ENCODE assay signal across 8 cellular contexts in genomic region chr3:47163990-47164848, GRCh38. TPM values are rescaled to one million over a fixed set of nuclear protein-coding genes. Genes with fewer than 3 reads are reported as not detected.
A peak's percentile ranks its signal among the peaks of the same experiment; 100 is the strongest.
DNase-seq lines count a peak whose midpoint lies in the region; ATAC-seq and TF ChIP-seq lines count a peak whose summit lies in the region.

TSS of gene SETD2 (minus strand) at chr3:47164113. CDS start at chr3:47163924, 189 bp downstream.

- peaks cover 28% of the 10 kb centered on the region for H3K4me1 ChIP-seq in adipocyte (ENCODE audit: control insufficient read depth, insufficient read depth, low read length)
- peaks cover 15 to 44% (median 36%) of the 10 kb centered on the region in 4 donors for H3K4me1 ChIP-seq in transverse colon

- intact Hi-C loops in cardiac septum (cut with DNase I) (loop anchor here (2.0 to 10.0 kb wide), 4 partner anchors 119 to 239 kb away; partner anchors contain the start of genes CCDC12, KIF9, KLHL18 and NBEAL2), transverse colon (cut with DNase I; ENCODE audit: low total_unique reads) (loop anchor here (10.0 kb wide), 1 partner anchor 159 kb away; no protein-coding TSS in a partner anchor)

- H3K9me3 ChIP-seq in adipocyte (ENCODE audit: control insufficient read depth, low read length) (no peaks in the 10 kb centered on the region), transverse colon (no peaks in the 10 kb centered on the region)

- WGBS in transverse colon (ENCODE audit: low coverage in 1 of 2), 2 donors = 0% methylated on average over 50 of the region's 96 CpGs; no CpG with 5 or more reads in 1 of the 2 donors

- H3K4me3 ChIP-seq in adipocyte (ENCODE audit: low read length) (peak within 1 kb of the TSS; percentile 96), transverse colon (peak within 1 kb of the TSS; percentile 84 to 97 (median 92))

- in situ Hi-C loops in transverse colon (cut with MboI; ENCODE audit: low pct_ligation_motif_present in 1 of 4, low pct_unique_long_range_greater_than_20kb in 1 of 4, low sequenced_read_pairs in 3 of 4) = loop anchor here in 1 of 4 donors (25.0 kb wide), 1 partner anchor 152 kb away; no protein-coding TSS in a partner anchor

- peak; percentile 82 for DNase-seq in NCI-H1092 treated with DMSO at 0.1 percent for 48 hours (lab: John Stamatoyannopoulos, UW)
- DNase-seq in T follicular helper cell (ENCODE audit: low read depth) = peak; percentile 77
- peak; percentile 97 for DNase-seq in adipocyte (ENCODE audit: low read depth)
- DNase-seq in cardiac septum (ENCODE audit: low spot score) = peak; percentile 96
- DNase-seq in pons (ENCODE audit: low spot score) = peak; percentile 90
- DNase-seq in transverse colon = peak; percentile 94

- H3K9ac ChIP-seq in adipocyte (ENCODE audit: low read length) = peak within 1 kb of the TSS; percentile 97

- peak; percentile 76 for ATAC-seq in HG02610 (IDR thresholded peaks at IDR 0.05; ENCODE audit: unreplicated experiment)

- H3K36me3 ChIP-seq in adipocyte (ENCODE audit: control insufficient read depth, insufficient read depth, low read length, severe bottlenecking) = no peaks in the 10 kb centered on the region
- H3K36me3 ChIP-seq in transverse colon = no peaks in the 10 kb centered on the region

- TF ChIP-seq CTCF in GM12873 (IDR thresholded peaks at IDR 0.05; ENCODE audit: insufficient read depth, low read depth, low read length, missing control alignments) (peak; percentile 48), transverse colon (IDR thresholded peaks at IDR 0.05) (peak; percentile 30 to 81 (median 44))

- peak; percentile 63 for TF ChIP-seq POLR2A in transverse colon (IDR thresholded peaks at IDR 0.05)

- H3K27ac ChIP-seq in transverse colon = peak within 1 kb of the TSS; percentile 95 to 99 (median 98)

- TF ChIP-seq EP300 in transverse colon (IDR thresholded peaks at IDR 0.05; ENCODE audit: low read depth) = no peak

- no peaks in the 10 kb centered on the region for H3K27me3 ChIP-seq in adipocyte (replicated peaks; ENCODE audit: control insufficient read depth, insufficient read depth, low read length)
- H3K27me3 ChIP-seq in transverse colon = no peaks in the 10 kb centered on the region

RNA-seq across cellular contexts. Expression of gene SETD2, which starts in this region (rescaled TPM):
- total RNA-seq in cardiac septum = 35.6 TPM
- 100 to 1,000 TPM in 1 of 4 donors, 10 to 100 TPM in 3; 54.3 to 113 (median 67.9) TPM for total RNA-seq in transverse colon

Comparison
In these comparisons a context has a peak if more than half of its experiments do, and no peak if none do; other contexts are left out.
1. Peak in every context shown above with its lines: DNase-seq, ATAC-seq, H3K4me3 ChIP-seq and H3K27ac ChIP-seq.